ENCODE assay signal across 27 cellular contexts in the genomic region with DNA sequence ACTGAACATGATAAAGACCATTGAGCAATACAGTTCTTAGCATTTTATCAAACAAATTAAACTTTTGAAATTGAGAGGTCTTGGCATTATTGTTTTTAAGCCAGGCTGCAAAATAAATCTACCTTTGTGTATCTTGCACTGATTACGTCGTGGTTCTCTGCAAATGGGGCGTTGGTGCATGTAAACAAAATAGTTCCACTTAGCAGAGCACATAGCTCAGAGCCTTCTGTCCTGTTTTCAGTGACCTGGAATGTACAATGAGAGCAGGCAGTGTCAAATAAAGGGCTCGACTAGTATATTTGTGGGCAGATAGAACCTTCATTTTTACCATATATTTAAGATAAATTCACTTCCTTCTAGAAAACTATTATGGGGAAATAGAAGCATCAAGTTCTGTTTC.
"Had no signal": no experiment of that assay in that cellular context is flagged by ENCODE, and none has a peak within 500 bp of the region (broad histone marks: within the 10 kb centered on the region; RNA-seq: fewer than 3 reads in every experiment).

No MANE protein-coding gene starts in this region.

- H3K9me3 ChIP-seq: ascending aorta had no signal

- H3K27ac ChIP-seq: ascending aorta, cardiac muscle cell, VCaP had no signal

- ATAC-seq: activated CD8-positive, alpha-beta memory T cell treated with anti-CD3 and anti-CD28 coated beads, Interleukin-2, amount 10 ng/mL, durations not matched to agents 7 days and 5 days; activated CD8-positive, alpha-beta T cell treated with anti-CD3 and anti-CD28 coated beads, Interleukin-2, amount 10 ng/mL, durations not matched to agents 7 days and 5 days; activated naive CD8-positive, alpha-beta T cell treated with anti-CD3 and anti-CD28 coated beads, Interleukin-2, amount 50 U/mL, for 24 hours had no signal

- H3K4me3 ChIP-seq: ascending aorta, cardiac muscle cell had no signal

- DNase-seq: activated B cell treated with CpG ODN at 0.5 μM for 24 hours; activated CD4-positive, alpha-beta memory T cell treated with anti-CD3 and anti-CD28 coated beads, Interleukin-2, amount 10 ng/mL, durations not matched to agents 7 days and 5 days; activated CD4-positive, alpha-beta T cell treated with anti-CD3 and anti-CD28 coated beads for 48 hours; activated CD4-positive, alpha-beta T cell treated with anti-CD3 and anti-CD28 coated beads, Interleukin-2, amount 10 ng/mL, durations not matched to agents 7 days and 5 days; activated CD4-positive, alpha-beta T cell treated with anti-CD3 and anti-CD28 coated beads, Interleukin-2, amount 50 U/mL, for 48 hours; activated CD4-positive, CD25-positive, alpha-beta regulatory T cell treated with anti-CD3 and anti-CD28 coated beads, Interleukin-2, amount 50 U/mL, for 72 hours; activated CD8-positive, alpha-beta memory T cell treated with anti-CD3 and anti-CD28 coated beads for 24 hours; activated CD8-positive, alpha-beta memory T cell treated with anti-CD3 and anti-CD28 coated beads, Interleukin-2, amount 10 ng/mL, durations not matched to agents 7 days and 5 days; activated CD8-positive, alpha-beta memory T cell treated with anti-CD3 and anti-CD28 coated beads, Interleukin-2, amount 50 U/mL, for 48 hours; activated CD8-positive, alpha-beta T cell treated with anti-CD3 and anti-CD28 coated beads, Interleukin-2, amount 10 ng/mL, durations not matched to agents 7 days and 5 days; activated effector memory CD4-positive, alpha-beta T cell treated with Interleukin-2 at 50 U/mL for 16 hours; activated gamma-delta T cell; activated naive CD4-positive, alpha-beta T cell treated with anti-CD3 and anti-CD28 coated beads, Interleukin-2, amount 10 ng/mL, durations not matched to agents 7 days and 5 days; activated naive CD4-positive, alpha-beta T cell treated with Interleukin-2 at 50 U/mL for 16 hours; activated naive CD8-positive, alpha-beta T cell treated with anti-CD3 and anti-CD28 coated beads, Interleukin-2, amount 10 ng/mL, durations not matched to agents 7 days and 5 days; activated naive CD8-positive, alpha-beta T cell treated with anti-CD3 and anti-CD28 coated beads, Interleukin-2, amount 50 U/mL, for 24 hours; activated T-cell treated with anti-CD3 and anti-CD28 coated beads, Interleukin-2, amount 50 U/mL, for 24 hours; activated T-cell treated with anti-CD3 and anti-CD28 coated beads, Interleukin-2, amount 50 U/mL, for 48 hours; amygdala; anterior cingulate cortex; caudate nucleus; T-helper 1 cell; T-helper 2 cell; T-helper 9 cell had no signal

- H3K27me3 ChIP-seq: ascending aorta, cardiac muscle cell had no signal

- H3K36me3 ChIP-seq: ascending aorta, cardiac muscle cell had no signal

- H3K4me1 ChIP-seq: ascending aorta had no signal
